ENCODE assay signal across 7 cellular contexts in the genomic region with DNA sequence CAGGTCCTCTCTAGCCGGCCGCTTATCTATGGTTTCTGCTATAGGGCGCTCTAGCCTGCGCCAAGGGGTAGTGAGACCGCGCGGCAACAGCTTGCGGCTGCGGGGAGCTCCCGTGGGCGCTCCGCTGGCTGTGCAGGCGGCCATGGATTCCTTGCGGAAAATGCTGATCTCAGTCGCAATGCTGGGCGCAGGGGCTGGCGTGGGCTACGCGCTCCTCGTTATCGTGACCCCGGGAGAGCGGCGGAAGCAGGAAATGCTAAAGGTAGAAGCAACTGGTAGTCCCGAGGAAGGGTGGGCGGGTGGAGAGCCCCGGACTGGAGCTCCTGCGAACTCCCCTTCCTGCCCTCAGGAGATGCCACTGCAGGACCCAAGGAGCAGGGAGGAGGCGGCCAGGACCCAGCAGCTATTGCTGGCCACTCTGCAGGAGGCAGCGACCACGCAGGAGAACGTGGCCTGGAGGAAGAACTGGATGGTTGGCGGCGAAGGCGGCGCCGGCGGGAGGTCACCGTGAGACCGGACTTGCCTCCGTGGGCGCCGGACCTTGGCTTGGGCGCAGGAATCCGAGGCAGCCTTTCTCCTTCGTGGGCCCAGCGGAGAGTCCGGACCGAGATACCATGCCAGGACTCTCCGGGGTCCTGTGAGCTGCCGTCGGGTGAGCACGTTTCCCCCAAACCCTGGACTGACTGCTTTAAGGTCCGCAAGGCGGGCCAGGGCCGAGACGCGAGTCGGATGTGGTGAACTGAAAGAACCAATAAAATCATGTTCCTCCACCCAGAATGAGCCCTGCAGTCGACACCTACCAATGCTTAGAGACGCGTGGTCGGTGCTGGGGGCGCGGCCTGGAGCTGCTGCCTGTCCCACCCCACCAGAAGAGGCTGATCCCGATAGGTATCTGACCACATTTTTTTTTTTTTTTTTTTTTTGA. TPM values are rescaled to one million over a fixed set of nuclear protein-coding genes. Genes with fewer than 3 reads are reported as not detected.
DNase-seq lines count a peak whose midpoint lies in the region; ATAC-seq, FAIRE-seq and TF ChIP-seq lines count a peak whose summit lies in the region.

Gene LBHD1 (minus strand): TSS at position 664 of the 925 bp plus-strand sequence. CDS start 2,236 bp downstream, outside the sequence.
Gene UQCC3 (plus strand): TSS at position 70 of the 925 bp plus-strand sequence. CDS start 73 bp downstream, at position 143.

- peak within 1 kb of the TSS; percentile 96 for H2AFZ ChIP-seq in keratinocyte (ENCODE audit: control insufficient read depth, low read length)

- H3K9ac ChIP-seq in keratinocyte (ENCODE audit: control insufficient read depth, extremely low read depth, insufficient read depth, low read length): peak within 1 kb of the TSS; percentile 93

- DNase-seq in NCI-H2227 treated with DMSO at 0.1 percent for 48 hours (lab: John Stamatoyannopoulos, UW) (peak; percentile 83), activated B cell treated with CpG ODN at 0.5 μM for 24 hours (peak; percentile 61), caudate nucleus (lab: John Stamatoyannopoulos, UW) (peak in 60 of 61 donors; percentile 39 to 91 (median 75)), keratinocyte (ENCODE audit: low read depth, low spot score) (no peak)
- DNase-seq in stimulated activated CD4-positive, alpha-beta T cell treated with anti-CD3 and anti-CD28 coated beads, Interleukin-15, amount 100 ng/mL, for 1 hour (ENCODE audit: low read depth in 1 of 2, low spot score in 1 of 2): peak; percentile 46 to 64

- no peaks in the 10 kb centered on the region for H3K9me3 Mint-ChIP-seq in activated B cell treated with CpG ODN at 0.5 μM for 24 hours

- peak within 1 kb of the TSS; percentile 79 to 93 (median 91) for H3K4me3 ChIP-seq in keratinocyte (ENCODE audit: control insufficient read depth in 2 of 3, extremely low read depth in 1 of 3, insufficient read depth in 2 of 3, low read depth in 1 of 3, low read length in 3 of 3)

- no peaks in the 10 kb centered on the region for H3K9me1 ChIP-seq in keratinocyte (ENCODE audit: control insufficient read depth, extremely low read depth, insufficient read depth, low read length)

- ATAC-seq in GM18511 (IDR thresholded peaks at IDR 0.05; ENCODE audit: unreplicated experiment) (peak; percentile 68), HG03097 (IDR thresholded peaks at IDR 0.05; ENCODE audit: low FRiP score, unreplicated experiment) (peak; percentile 41), activated B cell treated with CpG ODN at 0.5 μM for 24 hours (ENCODE audit: low read depth) (peak; percentile 82)

- no peak for TF ChIP-seq CTCF in activated B cell treated with CpG ODN at 0.5 μM for 24 hours (IDR thresholded peaks at IDR 0.05)
- no peak for TF ChIP-seq CTCF in keratinocyte (optimal IDR thresholded peaks at IDR 0.05 in 1 of 3, IDR thresholded peaks at IDR 0.05 in 1 of 3, conservative IDR thresholded peaks at IDR 0.05 in 1 of 3; ENCODE audit: extremely low read depth in 1 of 3, insufficient read depth in 2 of 3, low read length in 3 of 3)

- peak within 1 kb of the TSS; percentile 81 for H3K4me2 ChIP-seq in keratinocyte (ENCODE audit: control insufficient read depth, extremely low read depth, insufficient read depth, low read depth, low read length)

- no peaks in the 10 kb centered on the region for H3K27me3 ChIP-seq in keratinocyte (ENCODE audit: control insufficient read depth, extremely low read depth, insufficient read depth, low read length)

- intact Hi-C loops in activated B cell treated with CpG ODN at 0.5 μM for 24 hours (cut with micrococcal nuclease): loop anchor here (1.0 to 5.0 kb wide), 4 partner anchors 7 to 170 kb away; partner anchors contain the start of genes INTS5, TTC9C and UBXN1

- peaks cover 62% of the 10 kb centered on the region for H3K4me1 Mint-ChIP-seq in activated B cell treated with CpG ODN at 0.5 μM for 24 hours

- POLR2A ChIA-PET in activated B cell treated with CpG ODN at 0.5 μM for 24 hours (lab: Charles Lee): interaction anchor here (0.6 to 12.8 kb wide), 44 partner anchors 9 to 704 kb away, joined by 3 to 400 read pairs (median 5); partner anchors contain the start of genes B3GAT3, BSCL2, EEF1G and FTH1

- H3K36me3 ChIP-seq in keratinocyte (ENCODE audit: control insufficient read depth in 2 of 2, extremely low read depth in 1 of 2, insufficient read depth in 2 of 2, low read length in 2 of 2): peaks cover 15 to 23% of the 10 kb centered on the region in 2 experiments

- dilution Hi-C loops in keratinocyte (cut with MboI; ENCODE audit: extremely low pct_ligation_motif_present, low sequenced_read_pairs): no loop called here

- CTCF ChIA-PET in activated B cell treated with CpG ODN at 0.5 μM for 24 hours (lab: Charles Lee): interaction anchor here (0.7 to 2.2 kb wide), 4 partner anchors 12 to 209 kb away, joined by 3 to 7 read pairs (median 3); partner anchors contain the start of gene SLC3A2

- peak within 1 kb of the TSS; percentile 82 for H3K27ac ChIP-seq in caudate nucleus (ENCODE audit: low read depth, low read length)
- peak within 1 kb of the TSS; percentile 88 for H3K27ac ChIP-seq in keratinocyte (ENCODE audit: control insufficient read depth, insufficient read depth, low read length)

- no peaks in the 10 kb centered on the region for H4K20me1 ChIP-seq in keratinocyte (ENCODE audit: control insufficient read depth, extremely low read depth, insufficient read depth, low read length)

- no peaks in the 10 kb centered on the region for H3K9me3 ChIP-seq in keratinocyte (ENCODE audit: control insufficient read depth, low read depth, low read length)

- peaks cover 20% of the 10 kb centered on the region for H3K4me1 ChIP-seq in keratinocyte (ENCODE audit: control insufficient read depth, extremely low read depth, insufficient read depth, low read length)

- peaks cover 48% of the 10 kb centered on the region for H3K36me3 Mint-ChIP-seq in activated B cell treated with CpG ODN at 0.5 μM for 24 hours (ENCODE audit: low read depth)

- peak within 1 kb of the TSS; percentile 100 for H3K4me3 Mint-ChIP-seq in activated B cell treated with CpG ODN at 0.5 μM for 24 hours

- H3K27me3 Mint-ChIP-seq in activated B cell treated with CpG ODN at 0.5 μM for 24 hours: no peaks in the 10 kb centered on the region

- FAIRE-seq in keratinocyte (lab: Jason Lieb, UNC): no peak

- peak within 1 kb of the TSS; percentile 98 for H3K27ac Mint-ChIP-seq in activated B cell treated with CpG ODN at 0.5 μM for 24 hours

- peaks cover 38% of the 10 kb centered on the region for H3K79me2 ChIP-seq in keratinocyte (ENCODE audit: control insufficient read depth, insufficient read depth, low read length)

RNA-seq across cellular contexts. Expression of gene LBHD1, which starts in this region (rescaled TPM):
- total RNA-seq in activated B cell treated with CpG ODN at 0.5 μM for 24 hours: 19.1 and 24.9 TPM in 2 replicates
- 3.8 to 5.3 TPM (median 4.9 TPM) in 3 replicates for polyA plus RNA-seq in keratinocyte
- 0.27 TPM for polyA plus RNA-seq in keratinocyte (2011; ENCODE audit: low read depth)
- polyA plus RNA-seq in keratinocyte (2011; cell fraction: cytosol; rRNA removed): 1.7 and 1.8 TPM in 2 replicates
- polyA plus RNA-seq in keratinocyte (2011; cell fraction: nucleus; rRNA removed): 19.4 and 20.1 TPM in 2 replicates
- polyA plus RNA-seq in keratinocyte (2012; ENCODE audit: low replicate concordance): 0.86 and 2.6 TPM in 2 replicates
- polyA minus RNA-seq in keratinocyte: 2.0 to 4.9 TPM (median 3.5 TPM) in 3 replicates
- polyA minus RNA-seq in keratinocyte (2011; cell fraction: cytosol; rRNA and poly(A)+ RNA removed): 4.2 TPM
- 3.5 and 6.0 TPM in 2 replicates for polyA minus RNA-seq in keratinocyte (2011; cell fraction: nucleus; rRNA and poly(A)+ RNA removed)

RNA-seq across cellular contexts. Expression of gene UQCC3, which starts in this region (rescaled TPM):
- 8.3 and 9.4 TPM in 2 replicates for total RNA-seq in activated B cell treated with CpG ODN at 0.5 μM for 24 hours
- 8.3 to 11.7 TPM (median 8.6 TPM) in 3 replicates for polyA plus RNA-seq in keratinocyte
- 4.1 TPM for polyA plus RNA-seq in keratinocyte (2011; ENCODE audit: low read depth)
- polyA plus RNA-seq in keratinocyte (2011; cell fraction: cytosol; rRNA removed): 2.4 and 7.8 TPM in 2 replicates
- 2.1 and 2.8 TPM in 2 replicates for polyA plus RNA-seq in keratinocyte (2011; cell fraction: nucleus; rRNA removed)
- 6.2 and 15.0 TPM in 2 replicates for polyA plus RNA-seq in keratinocyte (2012; ENCODE audit: low replicate concordance)
- 1.0 to 2.2 TPM (median 1.5 TPM) in 3 replicates for polyA minus RNA-seq in keratinocyte
- 10.0 TPM for polyA minus RNA-seq in keratinocyte (2011; cell fraction: cytosol; rRNA and poly(A)+ RNA removed)
- 0.53 and 2.0 TPM in 2 replicates for polyA minus RNA-seq in keratinocyte (2011; cell fraction: nucleus; rRNA and poly(A)+ RNA removed)
